Comparison of ENCODE assay signal across 21 cellular contexts in genomic region chr2:168929031-168929430, GRCh38. TPM values are rescaled to one million over a fixed set of nuclear protein-coding genes. Genes with fewer than 3 reads are reported as not detected.
A peak's percentile ranks its signal among the peaks of the same experiment; 100 is the strongest.
DNase-seq lines count a peak whose midpoint lies in the region; ATAC-seq and TF ChIP-seq lines count a peak whose summit lies in the region.
"Had no signal": no experiment of that assay in that cellular context is flagged by ENCODE, and none has a peak within 500 bp of the region (broad histone marks: within the 10 kb centered on the region; RNA-seq: fewer than 3 reads in every experiment).

No MANE protein-coding gene starts in this region.

- peaks cover 3% of the 10 kb centered on the region; the same call in 1 of the 2 replicates for H3F3A ChIP-seq in DOHH2 (ENCODE audit: control insufficient read depth, insufficient read depth)

- 78% methylated on average over 3 of the region's 3 CpGs for WGBS in hepatocyte (ENCODE audit: low lambda C conversion rate, missing lambda C conversion rate)

- H4K20me1 ChIP-seq in DOHH2 (ENCODE audit: control insufficient read depth, insufficient read depth, low read depth, low read length) = no peaks in the 10 kb centered on the region
- H4K20me1 ChIP-seq in hepatocyte (ENCODE audit: insufficient read depth, poor library complexity, severe bottlenecking) = no peaks in the 10 kb centered on the region

- no peak overlapping the region for H3K4me3 Mint-ChIP-seq in activated naive CD4-positive, alpha-beta T cell treated with anti-CD3 and anti-CD28 coated beads for 36 hours
- H3K4me3 Mint-ChIP-seq: CD4-positive, CD25-positive, alpha-beta regulatory T cell had no signal

- H3K36me3 Mint-ChIP-seq in activated naive CD4-positive, alpha-beta T cell treated with anti-CD3 and anti-CD28 coated beads for 36 hours (ENCODE audit: low read depth) = no peaks in the 10 kb centered on the region
- H3K36me3 Mint-ChIP-seq: CD4-positive, CD25-positive, alpha-beta regulatory T cell had no signal

- H3K27ac Mint-ChIP-seq in activated naive CD4-positive, alpha-beta T cell treated with anti-CD3 and anti-CD28 coated beads for 36 hours = no peak overlapping the region
- H3K27ac Mint-ChIP-seq: CD4-positive, CD25-positive, alpha-beta regulatory T cell had no signal

- H3K27me3 ChIP-seq in DOHH2 (ENCODE audit: control insufficient read depth, low read length) (no peaks in the 10 kb centered on the region), hepatocyte (no peaks in the 10 kb centered on the region)
- H3K27me3 ChIP-seq: BE2C had no signal

- H3K9me2 ChIP-seq in DOHH2 (replicated peaks; ENCODE audit: control insufficient read depth, low read length) (no peaks in the 10 kb centered on the region), hepatocyte (replicated peaks; ENCODE audit: insufficient read depth) (no peaks in the 10 kb centered on the region)

- H2AFZ ChIP-seq in hepatocyte = no peak overlapping the region

- TF ChIP-seq CTCF in DOHH2 (IDR thresholded peaks at IDR 0.05; ENCODE audit: low read depth, low read length, poor library complexity, severe bottlenecking) (no peak), VCaP (conservative IDR thresholded peaks at IDR 0.05) (no peak), choroid plexus epithelial cell (conservative IDR thresholded peaks at IDR 0.05; ENCODE audit: low read depth, low read length) (no peak), retinal pigment epithelial cell (conservative IDR thresholded peaks at IDR 0.05; ENCODE audit: low read depth, low read length) (no peak), hepatocyte (IDR thresholded peaks at IDR 0.05; ENCODE audit: poor library complexity) (no peak)

- H3K4me3 ChIP-seq in DOHH2 (ENCODE audit: low read length) (peak overlapping the region; percentile 41; the same call in 1 of the 2 replicates), choroid plexus epithelial cell (ENCODE audit: low read depth, low read length) (no peak overlapping the region), retinal pigment epithelial cell (ENCODE audit: low read length) (no peak overlapping the region), hepatocyte (no peak overlapping the region)
- H3K4me3 ChIP-seq: MG63 had no signal

- intact Hi-C loops in activated naive CD4-positive, alpha-beta T cell treated with anti-CD3 and anti-CD28 coated beads for 36 hours (cut with micrococcal nuclease) = no loop called here

- DNase-seq in choroid plexus epithelial cell (ENCODE audit: low read depth) (peak; percentile 27), retinal pigment epithelial cell (ENCODE audit: low read depth) (peak; percentile 64), hepatocyte (ENCODE audit: low spot score) (no peak)
- no peak for DNase-seq in activated naive CD4-positive, alpha-beta T cell treated with anti-CD3 and anti-CD28 coated beads for 36 hours
- DNase-seq: BE2C; CD4-positive, CD25-positive, alpha-beta regulatory T cell; DMS153; DND-41; KG1; MG63; NCI-H2029; NCI-H446 treated with DMSO at 0.1 percent for 48 hours; NCI-H526 treated with DMSO at 0.1 percent for 48 hours; SHP77; SW 1271 had no signal

- CTCF ChIA-PET in activated naive CD4-positive, alpha-beta T cell treated with anti-CD3 and anti-CD28 coated beads for 36 hours (lab: Charles Lee) = interaction anchor here (0.7 kb wide), 1 partner anchor 174 kb away, joined by 3 read pairs; no protein-coding TSS in a partner anchor

- H3K36me3 ChIP-seq in DOHH2 (ENCODE audit: control insufficient read depth, low read length) = no peaks in the 10 kb centered on the region
- no peaks in the 10 kb centered on the region for H3K36me3 ChIP-seq in hepatocyte (replicated peaks; ENCODE audit: insufficient read depth, low read depth)
- H3K36me3 ChIP-seq: BE2C, MG63 had no signal

- H3K4me1 Mint-ChIP-seq in activated naive CD4-positive, alpha-beta T cell treated with anti-CD3 and anti-CD28 coated beads for 36 hours (ENCODE audit: low read depth) = no peaks in the 10 kb centered on the region
- H3K4me1 Mint-ChIP-seq: CD4-positive, CD25-positive, alpha-beta regulatory T cell had no signal

- ATAC-seq in HG03135 (IDR thresholded peaks at IDR 0.05; ENCODE audit: unreplicated experiment) = no peak

- H3K27ac ChIP-seq in DOHH2 (ENCODE audit: low read depth, low read length) (0 out of 2 replicates have a peak overlapping the region, but pooled peaks have one; percentile 31), VCaP (0 out of 2 replicates have a peak overlapping the region, but pooled peaks have one; percentile 4), hepatocyte (no peak overlapping the region)
- H3K27ac ChIP-seq: RWPE1 had no signal

- H3K9me3 ChIP-seq in DOHH2 (ENCODE audit: control insufficient read depth, insufficient read depth, low read length) (no peaks in the 10 kb centered on the region), hepatocyte (ENCODE audit: low read depth) (no peaks in the 10 kb centered on the region)
- H3K9me3 ChIP-seq: BE2C, MG63 had no signal

- no peaks in the 10 kb centered on the region for H3K79me2 ChIP-seq in DOHH2 (ENCODE audit: control insufficient read depth, low read length)
- H3K79me2 ChIP-seq in hepatocyte = no peaks in the 10 kb centered on the region

- H3K27me3 Mint-ChIP-seq in activated naive CD4-positive, alpha-beta T cell treated with anti-CD3 and anti-CD28 coated beads for 36 hours (ENCODE audit: low read depth) = peaks cover 14% of the 10 kb centered on the region

- H3K4me1 ChIP-seq in DOHH2 (ENCODE audit: control insufficient read depth, low read length) = peaks cover 20% of the 10 kb centered on the region
- peaks cover 5% of the 10 kb centered on the region for H3K4me1 ChIP-seq in hepatocyte (ENCODE audit: insufficient read depth)
- H3K4me1 ChIP-seq: BE2C had no signal

- H3K9me3 Mint-ChIP-seq in activated naive CD4-positive, alpha-beta T cell treated with anti-CD3 and anti-CD28 coated beads for 36 hours = no peaks in the 10 kb centered on the region
- H3K9me3 Mint-ChIP-seq: CD4-positive, CD25-positive, alpha-beta regulatory T cell had no signal

- H3K4me2 ChIP-seq in DOHH2 (ENCODE audit: low read length) (peak overlapping the region; percentile 59), hepatocyte (no peak overlapping the region)

RNA-seq across cellular contexts. Expression of gene G6PC2, which starts 27.9 kb away (rescaled TPM):
- total RNA-seq in activated naive CD4-positive, alpha-beta T cell treated with anti-CD3 and anti-CD28 coated beads for 36 hours = not detected
- not detected in 2 replicates for total RNA-seq in hepatocyte
- polyA plus RNA-seq in hepatocyte = not detected in 2 replicates
- total RNA-seq: A673; CD4-positive, CD25-positive, alpha-beta regulatory T cell; G401 had no signal
- polyA plus RNA-seq: CD4-positive, CD25-positive, alpha-beta regulatory T cell had no signal

RNA-seq across cellular contexts. Expression of gene SPC25, which starts 38.8 kb away (rescaled TPM):
- total RNA-seq in activated naive CD4-positive, alpha-beta T cell treated with anti-CD3 and anti-CD28 coated beads for 36 hours = 10 to 100 TPM; 31.0 to 32.0 TPM
- total RNA-seq in hepatocyte = 4.1 and 11.2 TPM in 2 replicates
- 8.1 and 8.3 TPM in 2 replicates for polyA plus RNA-seq in hepatocyte

Comparison
In these comparisons a context has a peak if more than half of its experiments do, and no peak if none do; other contexts are left out.
1. DNase-seq: peak in choroid plexus epithelial cell (single experiment) and retinal pigment epithelial cell (single experiment); none in activated naive CD4-positive, alpha-beta T cell treated with anti-CD3 and anti-CD28 coated beads for 36 hours (single experiment) and hepatocyte (single experiment).